8 cellular contexts compared by ENCODE assay signal in the genomic region with DNA sequence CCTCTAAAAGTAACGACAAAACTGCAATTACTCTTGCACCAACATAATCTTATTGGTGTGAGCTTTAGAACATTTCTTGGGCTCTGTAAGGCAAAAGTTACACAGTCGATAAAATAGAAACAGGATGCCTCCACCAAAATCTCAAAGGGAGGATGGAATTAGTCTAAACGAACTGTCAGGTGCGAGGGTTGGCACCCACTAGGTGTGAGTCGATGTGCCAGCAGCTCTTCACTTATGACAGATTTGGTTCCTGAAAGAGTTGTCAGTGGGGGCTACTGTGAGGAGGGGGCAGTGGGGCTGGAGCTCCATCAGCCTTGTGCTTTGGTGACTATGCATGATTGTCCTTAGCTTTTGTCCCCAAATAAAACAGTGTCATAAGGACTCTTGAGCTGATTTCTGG.
"Had no signal": no experiment of that assay in that cellular context is flagged by ENCODE, and none has a peak within 500 bp of the region (broad histone marks: within the 10 kb centered on the region; RNA-seq: fewer than 3 reads in every experiment).

No MANE protein-coding gene starts in this region.

- H3K9me3 ChIP-seq: HAP-1 had no signal

- H3K27ac ChIP-seq: GM23248, HL-60 had no signal

- H2AFZ ChIP-seq: GM23248 had no signal

- DNase-seq: GM23248, GOT3, H7, HFFc6 had no signal

- H3K36me3 ChIP-seq: HAP-1 had no signal

- H3K4me3 ChIP-seq: GM23248, HAP-1 had no signal

- H3K9ac ChIP-seq: GM23248 had no signal

- H3K4me1 ChIP-seq: HAP-1 had no signal

- ATAC-seq: HCT116, HepG2 had no signal
